17 cellular contexts compared by ENCODE assay signal in genomic region chr4:8040607-8041006, GRCh38.
"Had no signal": no experiment of that assay in that cellular context is flagged by ENCODE, and none has a peak within 500 bp of the region (broad histone marks: within the 10 kb centered on the region; RNA-seq: fewer than 3 reads in every experiment).

No MANE protein-coding gene starts in this region.

- DNase-seq: activated CD4-positive, alpha-beta T cell treated with anti-CD3 and anti-CD28 coated beads for 4 hours; activated CD8-positive, alpha-beta memory T cell treated with anti-CD3 and anti-CD28 coated beads, Interleukin-2, amount 50 U/mL, for 4 hours; activated CD8-positive, alpha-beta T cell treated with anti-CD3 and anti-CD28 coated beads for 36 hours; activated gamma-delta T cell treated with Interleukin-2 at 50 U/mL for 16 hours; activated naive CD8-positive, alpha-beta T cell treated with anti-CD3 and anti-CD28 coated beads for 36 hours; activated T-cell treated with anti-CD3 and anti-CD28 coated beads, Interleukin-2, amount 50 U/mL, for 72 hours; dermis blood vessel endothelial cell; endodermal cell; left ventricle myocardium inferior; mucosa of descending colon; naive thymus-derived CD8-positive, alpha-beta T cell; stimulated activated CD4-positive, alpha-beta T cell treated with anti-CD3 and anti-CD28 coated beads, Interleukin-4, amount 100 ng/mL, for 4 hours; stimulated activated CD8-positive, alpha-beta memory T cell treated with anti-CD3 and anti-CD28 coated beads, Interleukin-4, amount 100 ng/mL, for 48 hours; stimulated activated naive CD8-positive, alpha-beta T cell treated with anti-CD3 and anti-CD28 coated beads, Interleukin-15, Interleukin-2, amounts not matched to agents 100 U/mL and 50 U/mL, for 24 hours; SW 1271 had no signal

- ATAC-seq: activated CD8-positive, alpha-beta T cell treated with anti-CD3 and anti-CD28 coated beads for 36 hours; activated T-cell treated with anti-CD3 and anti-CD28 coated beads, Interleukin-2, amount 50 U/mL, for 72 hours; mucosa of descending colon; naive thymus-derived CD8-positive, alpha-beta T cell; right cardiac atrium; stimulated activated naive CD8-positive, alpha-beta T cell treated with anti-CD3 and anti-CD28 coated beads, Interleukin-15, Interleukin-2, amounts not matched to agents 100 U/mL and 50 U/mL, for 24 hours; WTC11 had no signal
